8 cellular contexts compared by ENCODE assay signal in the genomic region with DNA sequence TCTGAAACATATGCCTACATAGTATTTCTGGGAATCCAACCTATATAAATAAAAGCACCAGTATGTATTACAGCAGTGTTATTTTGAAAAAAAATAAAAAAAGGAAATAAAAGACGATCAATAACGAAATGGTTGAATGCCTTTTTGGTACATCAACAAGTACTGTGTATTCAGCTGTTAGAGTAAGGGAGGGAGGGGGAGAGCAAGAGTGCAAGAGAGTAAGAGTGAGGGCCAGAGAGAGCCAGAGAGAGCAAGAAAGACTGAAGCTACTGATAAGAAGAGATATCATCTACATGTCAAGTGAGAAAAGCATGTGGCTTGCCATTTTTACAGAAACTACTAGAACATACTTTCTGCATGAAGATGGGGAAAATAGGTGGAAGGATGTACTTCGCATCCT. TPM values are rescaled to one million over a fixed set of nuclear protein-coding genes. Genes with fewer than 3 reads are reported as not detected.
DNase-seq lines count a peak whose midpoint lies in the region; ATAC-seq and TF ChIP-seq lines count a peak whose summit lies in the region.

No MANE protein-coding gene starts in this region.

- 61% methylated on average over 3 of the region's 3 CpGs for WGBS in hepatocyte (ENCODE audit: low lambda C conversion rate, missing lambda C conversion rate)
- WGBS in sigmoid colon, 2 donors: 49 to 51% methylated on average over 3 of the region's 3 CpGs

- H3K9me3 Mint-ChIP-seq in Caco-2 (ENCODE audit: unreplicated experiment): no peaks in the 10 kb centered on the region

- no peak overlapping the region for H3K9ac ChIP-seq in HUES48 (ENCODE audit: low read depth, low read length)

- peaks cover 4% of the 10 kb centered on the region for H3K79me2 ChIP-seq in hepatocyte

- TF ChIP-seq CTCF in Caco-2 (IDR thresholded peaks at IDR 0.05; ENCODE audit: insufficient read depth in 1 of 2, low read depth in 1 of 2, low read length in 1 of 2, severe bottlenecking in 1 of 2, unreplicated experiment in 1 of 2) (no peak), hepatocyte (IDR thresholded peaks at IDR 0.05; ENCODE audit: poor library complexity) (no peak), vagina (IDR thresholded peaks at IDR 0.05) (no peak), sigmoid colon (IDR thresholded peaks at IDR 0.05) (no peak)

- no peak for TF ChIP-seq EP300 in sigmoid colon (IDR thresholded peaks at IDR 0.05)

- H2AFZ ChIP-seq in hepatocyte: no peak overlapping the region

- H3K27me3 ChIP-seq in Caco-2 (replicated peaks; ENCODE audit: control insufficient read depth, insufficient read depth, low read length) (no peaks in the 10 kb centered on the region), HUES48 (ENCODE audit: control insufficient read depth, insufficient read depth, low read length) (no peaks in the 10 kb centered on the region), hepatocyte (no peaks in the 10 kb centered on the region), vagina (no peaks in the 10 kb centered on the region), sigmoid colon (no peaks in the 10 kb centered on the region)

- CTCF ChIA-PET in Caco-2 (lab: Charles Lee): no interaction called here

- no peaks in the 10 kb centered on the region for H3K9me2 ChIP-seq in hepatocyte (replicated peaks; ENCODE audit: insufficient read depth)

- BruUV-seq in Caco-2 (replicated peaks; lab: Mats Ljungman, UMichigan): no TSS peak

- H3K4me1 Mint-ChIP-seq in Caco-2 (ENCODE audit: low read depth, unreplicated experiment): peaks cover 9% of the 10 kb centered on the region

- no peak for ATAC-seq in HG02610 (IDR thresholded peaks at IDR 0.05; ENCODE audit: unreplicated experiment)
- no peak for ATAC-seq in GM18511 (IDR thresholded peaks at IDR 0.05; ENCODE audit: unreplicated experiment)

- peak overlapping the region; percentile 67; the same call in 1 of the 2 replicates for H3K4me3 ChIP-seq in Caco-2 (ENCODE audit: low read depth, low read length)
- peak overlapping the region; percentile 83 for H3K4me3 ChIP-seq in HUES48 (ENCODE audit: low read depth, low read length)
- no peak overlapping the region for H3K4me3 ChIP-seq in hepatocyte
- no peak overlapping the region for H3K4me3 ChIP-seq in vagina
- peak overlapping the region in 1 of 4 donors; percentile 60 for H3K4me3 ChIP-seq in sigmoid colon

- no peaks in the 10 kb centered on the region for H3K9me3 ChIP-seq in Caco-2
- H3K9me3 ChIP-seq in HUES48 (ENCODE audit: control insufficient read depth, insufficient read depth, low read length): peaks cover 24% of the 10 kb centered on the region; the same call in 1 of the 2 replicates
- H3K9me3 ChIP-seq in hepatocyte (ENCODE audit: low read depth): no peaks in the 10 kb centered on the region
- H3K9me3 ChIP-seq in vagina: no peaks in the 10 kb centered on the region
- no peaks in the 10 kb centered on the region for H3K9me3 ChIP-seq in sigmoid colon

- H3K27ac Mint-ChIP-seq in Caco-2 (ENCODE audit: unreplicated experiment): no peak overlapping the region

- H3K4me1 ChIP-seq in Caco-2 (no peaks in the 10 kb centered on the region), HUES48 (ENCODE audit: control insufficient read depth, insufficient read depth, low read length) (0 out of 2 replicates have a peak, but pooled peaks cover 3% of the 10 kb centered on the region), hepatocyte (ENCODE audit: insufficient read depth) (peaks cover 4% of the 10 kb centered on the region), vagina (no peaks in the 10 kb centered on the region), sigmoid colon (peaks cover 0 to 4% (median 0%) of the 10 kb centered on the region in 4 donors)

- intact Hi-C loops in Caco-2 (cut with micrococcal nuclease; ENCODE audit: unreplicated experiment): no loop called here
- intact Hi-C loops in vagina (cut with DNase I): no loop called here
- intact Hi-C loops in sigmoid colon (cut with DNase I): no loop called here

- H3K4me2 ChIP-seq in hepatocyte: peak overlapping the region; percentile 77

- DNase-seq in Caco-2 (no peak), SHP77 treated with DMSO at 0.1 percent for 48 hours (lab: John Stamatoyannopoulos, UW) (peak; percentile 8), hepatocyte (ENCODE audit: low spot score) (no peak), vagina (ENCODE audit: extremely low spot score in 2 of 2) (no peak), sigmoid colon (no peak)

- POLR2A ChIA-PET in Caco-2 (lab: Charles Lee): no interaction called here

- TF ChIP-seq POLR2A in vagina (IDR thresholded peaks at IDR 0.05) (no peak), sigmoid colon (IDR thresholded peaks at IDR 0.05) (no peak)

- no peaks in the 10 kb centered on the region for H3K36me3 ChIP-seq in Caco-2 (ENCODE audit: control insufficient read depth, insufficient read depth, low read length)
- H3K36me3 ChIP-seq in HUES48 (ENCODE audit: control insufficient read depth, insufficient read depth, low read length): no peaks in the 10 kb centered on the region
- H3K36me3 ChIP-seq in hepatocyte (replicated peaks; ENCODE audit: insufficient read depth, low read depth): no peaks in the 10 kb centered on the region
- no peaks in the 10 kb centered on the region for H3K36me3 ChIP-seq in vagina
- no peaks in the 10 kb centered on the region for H3K36me3 ChIP-seq in sigmoid colon

- peak overlapping the region; percentile 98 for H3K4me3 Mint-ChIP-seq in Caco-2 (ENCODE audit: unreplicated experiment)

- peaks cover 6% of the 10 kb centered on the region for H3K36me3 Mint-ChIP-seq in Caco-2 (ENCODE audit: insufficient read depth, unreplicated experiment)

- H3K27me3 Mint-ChIP-seq in Caco-2 (ENCODE audit: insufficient read depth, unreplicated experiment): no peaks in the 10 kb centered on the region

- no peaks in the 10 kb centered on the region for H4K20me1 ChIP-seq in hepatocyte (ENCODE audit: insufficient read depth, poor library complexity, severe bottlenecking)

- no peak overlapping the region for H3K27ac ChIP-seq in HUES48 (ENCODE audit: low read depth, low read length)
- no peak overlapping the region for H3K27ac ChIP-seq in hepatocyte
- no peak overlapping the region for H3K27ac ChIP-seq in vagina
- no peak overlapping the region for H3K27ac ChIP-seq in sigmoid colon

RNA-seq across cellular contexts. Expression of a gene that starts 1.8 kb away (rescaled TPM):
- 13.6 and 14.1 TPM in 2 replicates for total RNA-seq in Caco-2 (2022)
- 6.9 and 7.5 TPM in 2 replicates for total RNA-seq in hepatocyte
- 3.6 and 3.7 TPM in 2 replicates for polyA plus RNA-seq in hepatocyte
- 2.9 TPM for total RNA-seq in vagina
- 1 to 10 TPM; 4.8 to 7.6 (median 6.5) TPM for total RNA-seq in sigmoid colon
- polyA plus RNA-seq in sigmoid colon: 1 to 10 TPM; 1.2 to 2.6 (median 2.1) TPM

Comparison
In these comparisons a context has a peak if more than half of its experiments do, and no peak if none do; other contexts are left out.
1. H3K4me3 ChIP-seq: peak in Caco-2 (single experiment) and HUES48 (single experiment); none in hepatocyte (single experiment) and vagina (0 of 2).